Comparison of ENCODE assay signal across 1 cellular context in the genomic region with DNA sequence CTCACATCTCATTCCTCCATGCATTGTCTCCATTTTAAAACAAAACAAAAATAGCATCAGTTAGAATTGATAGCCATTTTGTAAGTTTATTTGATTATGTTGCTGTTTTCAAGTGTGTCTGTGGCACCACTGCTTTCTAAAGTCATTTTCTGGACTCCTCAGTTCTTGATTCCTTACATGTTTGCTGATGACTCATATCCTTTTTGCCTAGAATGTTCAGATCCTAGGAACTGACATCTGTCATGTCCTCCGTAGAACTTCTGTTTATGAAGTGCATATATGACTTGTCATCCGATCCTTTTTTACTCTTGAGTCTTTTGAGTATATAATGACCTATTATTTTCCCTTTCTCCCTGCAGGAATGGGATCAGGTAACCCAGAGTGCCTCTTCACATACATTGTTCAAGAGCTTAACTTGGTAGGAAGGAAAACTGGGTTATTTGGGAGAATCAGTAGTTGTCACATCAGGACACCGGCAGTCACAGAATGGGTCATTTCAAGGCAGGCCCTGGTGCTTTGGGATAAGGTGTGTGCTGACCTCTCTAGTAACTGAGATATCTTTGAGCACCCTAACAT.
TF ChIP-seq lines count a peak whose summit lies in the region.

No MANE protein-coding gene starts in this region.

TF ChIP-seq in HCT116, 20 proteins besides CTCF, POLR2A, EP300 and RAD21:
- TF ChIP-seq JUND (IDR thresholded peaks at IDR 0.05): peak; percentile 38
- TF ChIP-seq FOSL1 (IDR thresholded peaks at IDR 0.05; ENCODE audit: low read depth): peak; percentile 43; the same call in 1 of the 2 replicates
- TF ChIP-seq EZH2phosphoT487 (IDR thresholded peaks at IDR 0.05; ENCODE audit: borderline replicate concordance): no peak
- TF ChIP-seq, protein P1, sequence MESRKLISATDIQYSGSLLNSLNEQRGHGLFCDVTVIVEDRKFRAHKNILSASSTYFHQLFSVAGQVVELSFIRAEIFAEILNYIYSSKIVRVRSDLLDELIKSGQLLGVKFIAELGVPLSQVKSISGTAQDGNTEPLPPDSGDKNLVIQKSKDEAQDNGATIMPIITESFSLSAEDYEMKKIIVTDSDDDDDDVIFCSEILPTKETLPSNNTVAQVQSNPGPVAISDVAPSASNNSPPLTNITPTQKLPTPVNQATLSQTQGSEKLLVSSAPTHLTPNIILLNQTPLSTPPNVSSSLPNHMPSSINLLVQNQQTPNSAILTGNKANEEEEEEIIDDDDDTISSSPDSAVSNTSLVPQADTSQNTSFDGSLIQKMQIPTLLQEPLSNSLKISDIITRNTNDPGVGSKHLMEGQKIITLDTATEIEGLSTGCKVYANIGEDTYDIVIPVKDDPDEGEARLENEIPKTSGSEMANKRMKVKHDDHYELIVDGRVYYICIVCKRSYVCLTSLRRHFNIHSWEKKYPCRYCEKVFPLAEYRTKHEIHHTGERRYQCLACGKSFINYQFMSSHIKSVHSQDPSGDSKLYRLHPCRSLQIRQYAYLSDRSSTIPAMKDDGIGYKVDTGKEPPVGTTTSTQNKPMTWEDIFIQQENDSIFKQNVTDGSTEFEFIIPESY (IDR thresholded peaks at IDR 0.05; ENCODE audit: extremely low read depth, insufficient replicate concordance, low read length): no peak
- no peak for TF ChIP-seq CEBPB (IDR thresholded peaks at IDR 0.05; ENCODE audit: low read depth)
- TF ChIP-seq SP1 (IDR thresholded peaks at IDR 0.05; ENCODE audit: low read depth): 0 out of 2 replicates have a peak, but pooled peaks have one; percentile 16
